ENCODE assay signal across 2 cellular contexts in the genomic region with DNA sequence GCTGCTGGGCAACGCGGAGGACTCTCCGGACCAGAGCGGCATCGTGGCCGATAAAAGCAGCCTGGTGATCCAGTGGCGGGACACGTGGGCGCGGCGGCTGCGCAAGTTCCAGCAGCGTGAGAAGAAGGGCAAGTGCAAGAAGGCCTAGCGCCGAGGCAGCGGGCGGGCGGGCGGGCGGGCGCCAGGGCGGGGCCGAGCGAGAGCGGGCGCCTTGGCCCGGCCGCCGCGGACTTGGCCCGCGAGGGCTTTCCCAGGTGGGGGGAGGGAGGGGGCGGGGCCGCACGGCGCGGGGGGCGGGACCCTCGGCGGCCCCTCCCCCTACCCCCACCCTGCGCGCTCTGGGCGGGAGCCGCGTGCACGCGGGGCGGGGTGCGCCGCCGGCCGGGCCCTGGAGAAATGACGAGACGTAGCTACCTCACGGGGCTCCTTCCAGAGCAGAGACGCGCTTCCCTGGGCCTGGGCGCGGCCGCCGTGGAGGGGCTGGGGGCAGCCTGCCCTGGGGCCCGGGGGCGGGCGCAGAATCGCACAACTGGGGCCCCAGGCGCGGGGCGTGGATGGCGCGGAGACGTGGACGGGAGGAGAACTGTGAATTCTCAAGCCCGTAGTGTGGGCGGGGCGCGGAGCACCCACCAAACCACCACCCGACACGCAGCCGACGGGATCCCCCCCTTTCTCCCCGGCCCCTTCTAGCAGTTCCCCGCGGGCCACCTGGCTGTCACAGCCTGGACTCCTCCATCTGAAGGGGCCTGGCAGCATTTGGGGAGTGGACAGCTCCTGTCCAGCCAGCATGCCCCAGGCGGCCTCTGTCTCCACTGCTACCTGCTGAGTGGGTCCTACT.
TF ChIP-seq lines count a peak whose summit lies in the region.

No MANE protein-coding gene starts in this region.

TF ChIP-seq in liver, 16 proteins besides CTCF, POLR2A, EP300 and RAD21:
- peak; percentile 45 for TF ChIP-seq REST (IDR thresholded peaks at IDR 0.05)
- TF ChIP-seq SP1 (IDR thresholded peaks at IDR 0.05): no peak

TF ChIP-seq in HepG2, 621 proteins besides CTCF, POLR2A, EP300 and RAD21 (continued from another document):
- TF ChIP-seq ZNF577 (CRISPR knock-in tag; IDR thresholded peaks at IDR 0.05; ENCODE audit: borderline replicate concordance, low read depth): no peak
- TF ChIP-seq ZNF335 (CRISPR knock-in tag; IDR thresholded peaks at IDR 0.05): no peak
- no peak for TF ChIP-seq ELF1 (CRISPR knock-in tag; IDR thresholded peaks at IDR 0.05)
- no peak for TF ChIP-seq ZNF530 (CRISPR knock-in tag; IDR thresholded peaks at IDR 0.05; ENCODE audit: low read depth)
- TF ChIP-seq, protein P1, sequence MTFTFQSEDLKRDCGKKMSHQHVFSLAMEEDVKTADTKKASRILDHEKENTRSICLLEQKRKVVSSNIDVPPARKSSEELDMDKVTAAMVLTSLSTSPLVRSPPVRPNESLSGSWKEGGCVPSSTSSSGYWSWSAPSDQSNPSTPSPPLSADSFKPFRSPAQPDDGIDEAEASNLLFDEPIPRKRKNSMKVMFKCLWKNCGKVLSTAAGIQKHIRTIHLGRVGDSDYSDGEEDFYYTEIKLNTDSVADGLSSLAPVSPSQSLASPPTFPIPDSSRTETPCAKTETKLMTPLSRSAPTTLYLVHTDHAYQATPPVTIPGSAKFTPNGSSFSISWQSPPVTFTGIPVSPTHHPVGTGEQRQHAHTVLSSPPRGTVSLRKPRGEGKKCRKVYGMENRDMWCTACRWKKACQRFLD (CRISPR knock-in tag; IDR thresholded peaks at IDR 0.05; ENCODE audit: borderline replicate concordance): no peak
